Comparison of ENCODE assay signal across 8 cellular contexts in the genomic region with DNA sequence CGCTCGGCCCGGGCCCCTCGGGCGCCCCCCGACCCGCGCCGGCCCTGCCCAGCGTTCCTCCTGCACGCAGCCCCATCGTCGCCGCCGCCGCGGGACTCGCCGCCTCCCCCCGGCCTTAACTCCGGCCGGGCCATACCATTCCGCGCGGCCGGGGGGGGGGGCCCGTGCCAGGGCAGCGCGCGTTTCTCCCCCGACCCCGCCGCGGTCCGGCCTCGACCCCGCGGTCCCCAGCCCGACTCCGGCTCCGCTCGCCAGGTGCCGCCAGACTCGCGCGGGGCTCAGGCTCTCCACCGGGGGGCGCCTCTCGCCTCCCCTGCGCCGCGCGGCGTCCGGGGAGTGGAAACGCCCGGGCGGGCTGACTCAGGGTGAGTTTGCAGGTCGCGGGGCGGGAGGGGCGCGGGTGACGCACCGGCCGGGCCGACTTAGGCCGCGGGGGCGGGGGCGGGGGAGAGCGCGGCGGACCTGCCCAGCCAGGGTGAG. TPM values are rescaled to one million over a fixed set of nuclear protein-coding genes. Genes with fewer than 3 reads are reported as not detected.
A peak's percentile ranks its signal among the peaks of the same experiment; 100 is the strongest.
DNase-seq lines count a peak whose midpoint lies in the region; ATAC-seq, FAIRE-seq and TF ChIP-seq lines count a peak whose summit lies in the region.

A gene (minus strand): TSS at position 91 of the 480 bp plus-strand sequence. CDS start 15 bp downstream, at position 76.

- peak within 1 kb of the TSS; percentile 95 for H3K14ac ChIP-seq in neuronal stem cell (ENCODE audit: low read length)

- H2AFZ ChIP-seq in neuronal stem cell (ENCODE audit: low read length) = peak within 1 kb of the TSS; percentile 94

- H2BK5ac ChIP-seq in neuronal stem cell (ENCODE audit: low read length) = no peak within 1 kb of the TSS

- no peak within 1 kb of the TSS for H4K8ac ChIP-seq in neuronal stem cell (ENCODE audit: low read depth, low read length)

- peak within 1 kb of the TSS; percentile 14 for H2BK120ac ChIP-seq in neuronal stem cell (ENCODE audit: low read depth, low read length)

- no CpG with 5 or more reads among the region's 74 CpGs for WGBS in neuronal stem cell (ENCODE audit: extremely low coverage in 2 of 2, insufficient read length in 2 of 2, insufficient replicate concordance in 1 of 2), 2 donors

- no peak for FAIRE-seq in D721Med (lab: Jason Lieb, UNC)

- peak within 1 kb of the TSS; percentile 56 for H2BK15ac ChIP-seq in neuronal stem cell (ENCODE audit: low read length)

- TF ChIP-seq CTCF in D721Med (IDR thresholded peaks at IDR 0.05; ENCODE audit: insufficient read depth, missing control alignments) (peak; percentile 60), foreskin keratinocyte (conservative IDR thresholded peaks at IDR 0.05) (peak; percentile 92)

- H3K27ac ChIP-seq in foreskin keratinocyte (peak within 1 kb of the TSS; percentile 98), neuronal stem cell (replicated peaks; ENCODE audit: low read length) (no peak within 1 kb of the TSS), subcutaneous abdominal adipose tissue (ENCODE audit: low read depth, low read length) (peak within 1 kb of the TSS; percentile 77)

- H2BK12ac ChIP-seq in neuronal stem cell (ENCODE audit: low read length) = peak within 1 kb of the TSS; percentile 61

- H3K4me3 ChIP-seq in neuronal stem cell (ENCODE audit: low read length in 2 of 2) (peak within 1 kb of the TSS; percentile 74 to 97), subcutaneous abdominal adipose tissue (ENCODE audit: low read depth in 1 of 5, low read length in 5 of 5) (peak within 1 kb of the TSS; percentile 89 to 93 (median 92))

- no peaks in the 10 kb centered on the region for H3K79me1 ChIP-seq in neuronal stem cell (ENCODE audit: low read depth, low read length)

- H3K4me2 ChIP-seq in neuronal stem cell (ENCODE audit: insufficient read depth, low read length, poor library complexity, severe bottlenecking) = peak within 1 kb of the TSS; percentile 85

- TF ChIP-seq POLR2A in Raji (IDR thresholded peaks at IDR 0.05; ENCODE audit: insufficient read depth, low read depth, low read length) = peak; percentile 62

- peak within 1 kb of the TSS; percentile 82 for H3K23ac ChIP-seq in neuronal stem cell (ENCODE audit: low read depth, low read length, poor library complexity)

- no peak for DNase-seq in D721Med (ENCODE audit: insufficient read length, low spot score)
- DNase-seq in HS-5 (ENCODE audit: low read depth) = peak; percentile 52
- DNase-seq in activated gamma-delta T cell treated with Interleukin-2 at 50 U/mL for 16 hours = peak; percentile 78
- peak; percentile 55 to 75 for DNase-seq in foreskin keratinocyte
- DNase-seq in neuronal stem cell (ENCODE audit: low spot score) = peak; percentile 92

- H4K91ac ChIP-seq in neuronal stem cell (ENCODE audit: low read depth, low read length, poor library complexity) = no peak within 1 kb of the TSS

- H3K4ac ChIP-seq in neuronal stem cell (ENCODE audit: low read length) = peak within 1 kb of the TSS; percentile 42

- ATAC-seq in GM19463 (IDR thresholded peaks at IDR 0.05; ENCODE audit: unreplicated experiment) = peak; percentile 94
- ATAC-seq in foreskin keratinocyte = peak; percentile 91

- peak within 1 kb of the TSS; percentile 98 for H3K9ac ChIP-seq in neuronal stem cell (ENCODE audit: low read depth, low read length, poor library complexity)
- peak within 1 kb of the TSS; percentile 72 to 88 (median 79) for H3K9ac ChIP-seq in subcutaneous abdominal adipose tissue (ENCODE audit: low read length in 5 of 5)

- H3K18ac ChIP-seq in neuronal stem cell (ENCODE audit: low read length) = peak within 1 kb of the TSS; percentile 99

- no peaks in the 10 kb centered on the region for H3K9me3 ChIP-seq in neuronal stem cell (replicated peaks in 1 of 2; ENCODE audit: control insufficient read depth in 2 of 2, insufficient read depth in 1 of 2, low read depth in 1 of 2, low read length in 2 of 2)
- H3K9me3 ChIP-seq in subcutaneous abdominal adipose tissue (ENCODE audit: control insufficient read depth in 5 of 5, low read length in 5 of 5) = no peaks in the 10 kb centered on the region

- H3K27me3 ChIP-seq in foreskin keratinocyte = peaks cover 12% of the 10 kb centered on the region
- peaks cover 3 to 41% (median 7%) of the 10 kb centered on the region in 3 experiments for H3K27me3 ChIP-seq in neuronal stem cell (ENCODE audit: control insufficient read depth in 3 of 3, insufficient read depth in 3 of 3, low read depth in 1 of 3, low read length in 3 of 3)
- peaks cover 0 to 5% (median 0%) of the 10 kb centered on the region in 5 donors for H3K27me3 ChIP-seq in subcutaneous abdominal adipose tissue (ENCODE audit: control insufficient read depth in 5 of 5, insufficient read depth in 4 of 5, low read length in 5 of 5)

- H3K36me3 ChIP-seq in neuronal stem cell (replicated peaks in 1 of 2; ENCODE audit: control insufficient read depth in 2 of 2, insufficient read depth in 2 of 2, low read length in 2 of 2) (peaks cover 4 to 19% of the 10 kb centered on the region in 2 donors), subcutaneous abdominal adipose tissue (ENCODE audit: control insufficient read depth in 5 of 5, insufficient read depth in 5 of 5, low read length in 5 of 5) (peaks cover under 1 to 26% (median 21%) of the 10 kb centered on the region in 5 donors)

- H3K4me1 ChIP-seq in foreskin keratinocyte (no peaks in the 10 kb centered on the region), neuronal stem cell (ENCODE audit: control insufficient read depth in 2 of 2, insufficient read depth in 1 of 2, low read depth in 1 of 2, low read length in 2 of 2) (peaks cover 7 to 14% of the 10 kb centered on the region in 2 donors), subcutaneous abdominal adipose tissue (ENCODE audit: control insufficient read depth in 5 of 5, insufficient read depth in 5 of 5, low read length in 5 of 5) (peaks cover 12 to 29% (median 26%) of the 10 kb centered on the region in 5 donors)

- H2AK5ac ChIP-seq in neuronal stem cell (ENCODE audit: low read depth, low read length) = peak within 1 kb of the TSS; percentile 44

RNA-seq across cellular contexts. Expression of the gene that starts here (rescaled TPM):
- total RNA-seq in foreskin keratinocyte = 38.1 and 51.9 TPM in 2 replicates
- 33.7 and 41.6 TPM in 2 replicates for polyA plus RNA-seq in foreskin keratinocyte
- polyA plus RNA-seq in neuronal stem cell (2013, experiment 1 of 2) = 10.3 TPM
- 10.4 TPM for polyA plus RNA-seq in neuronal stem cell (2013, experiment 2 of 2)
